ENCODE assay signal across 9 cellular contexts in genomic region chr1:156319664-156320063, GRCh38. TPM values are rescaled to one million over a fixed set of nuclear protein-coding genes. Genes with fewer than 3 reads are reported as not detected.
DNase-seq lines count a peak whose midpoint lies in the region; ATAC-seq and TF ChIP-seq lines count a peak whose summit lies in the region.
"Had no signal": no experiment of that assay in that cellular context is flagged by ENCODE, and none has a peak within 500 bp of the region (broad histone marks: within the 10 kb centered on the region; RNA-seq: fewer than 3 reads in every experiment).

No MANE protein-coding gene starts in this region.

- no peak overlapping the region for H3K27ac ChIP-seq in psoas muscle

- peaks cover 43 to 100% of the 10 kb centered on the region in 2 donors for H3K36me3 ChIP-seq in psoas muscle (ENCODE audit: insufficient read depth in 1 of 2, low read depth in 1 of 2)

- DNase-seq in NCI-H2227 (lab: John Stamatoyannopoulos, UW; ENCODE audit: unreplicated experiment), result peak; percentile 22
- no peak for DNase-seq in NCI-H2227 treated with DMSO at 0.1 percent for 48 hours (lab: John Stamatoyannopoulos, UW)
- DNase-seq in NCI-H1694 treated with DMSO at 0.1 percent for 48 hours (lab: John Stamatoyannopoulos, UW), result peak; percentile 62
- DNase-seq in dermis blood vessel endothelial cell, result peak; percentile 64
- no peak for DNase-seq in psoas muscle
- no peak for DNase-seq in SK-N-DZ (ENCODE audit: low spot score)
- no peak for DNase-seq in NCI-H2029 treated with DMSO at 0.1 percent for 48 hours (lab: John Stamatoyannopoulos, UW)

- H3K4me3 ChIP-seq in psoas muscle, result no peak overlapping the region
- H3K4me3 ChIP-seq: lung had no signal

- no peaks in the 10 kb centered on the region for H3K27me3 ChIP-seq in psoas muscle (ENCODE audit: insufficient read depth in 3 of 3, low read length in 2 of 3)

- 85 to 88% (median 87%) methylated on average over 1 of the region's 1 CpG for WGBS in psoas muscle, 3 donors

- no peaks in the 10 kb centered on the region for H3K9me3 ChIP-seq in psoas muscle

- intact Hi-C loops in psoas muscle (cut with DNase I), result loop anchor here in 1 of 2 donors (5.0 to 10.0 kb wide), 2 partner anchors 52 to 655 kb away; no protein-coding TSS in a partner anchor

- ATAC-seq in psoas muscle (peak in 1 of 4 donors; percentile 46), HG02885 (IDR thresholded peaks at IDR 0.05; ENCODE audit: poor library complexity, unreplicated experiment) (no peak)

- no peaks in the 10 kb centered on the region for H3K4me1 ChIP-seq in psoas muscle

- TF ChIP-seq CTCF in psoas muscle (IDR thresholded peaks at IDR 0.05), result peak; percentile 47

RNA-seq across cellular contexts. Expression of gene CCT3, which starts 18.4 kb away (rescaled TPM):
- total RNA-seq in dermis blood vessel endothelial cell, result 552 and 641 TPM in 2 replicates
- total RNA-seq in psoas muscle, result 100 to 1,000 TPM; 164 to 190 (median 178) TPM
- polyA plus RNA-seq in psoas muscle, result 100 to 1,000 TPM; 144 to 258 (median 207) TPM
- polyA plus RNA-seq in SK-N-DZ (2014; cell fraction: cytosol; rRNA removed), result 1,130 and 1,182 TPM in 2 replicates
- polyA plus RNA-seq in SK-N-DZ (2014; cell fraction: nucleus; rRNA removed), result 445 and 623 TPM in 2 replicates

RNA-seq across cellular contexts. Expression of gene TSACC, which starts 18.7 kb away (rescaled TPM):
- not detected in 2 replicates for total RNA-seq in dermis blood vessel endothelial cell
- total RNA-seq in psoas muscle, result 1 to 10 TPM in 1 of 4 donors, under 1 TPM in 3; 0.50 to 1.7 (median 0.85) TPM
- under 1 TPM; 0.30 to 0.94 (median 0.56) TPM for polyA plus RNA-seq in psoas muscle
- polyA plus RNA-seq in SK-N-DZ (2014; cell fraction: cytosol; rRNA removed), result 1.6 and 2.4 TPM in 2 replicates
- 0.91 TPM in 1 of 2 replicates, not detected in the other for polyA plus RNA-seq in SK-N-DZ (2014; cell fraction: nucleus; rRNA removed)
- total RNA-seq: lung had no signal

RNA-seq across cellular contexts. Expression of gene VHLL, which starts 20.6 kb away (rescaled TPM):
- total RNA-seq in dermis blood vessel endothelial cell (not detected in 2 replicates), psoas muscle (not detected)
- polyA plus RNA-seq in psoas muscle, result not detected
- not detected in 2 replicates for polyA plus RNA-seq in SK-N-DZ (2014; cell fraction: cytosol; rRNA removed)
- polyA plus RNA-seq in SK-N-DZ (2014; cell fraction: nucleus; rRNA removed), result not detected in 2 replicates
- total RNA-seq: lung had no signal
- polyA plus RNA-seq: lung had no signal

RNA-seq across cellular contexts. Expression of gene GLMP, which starts 24.2 kb away (rescaled TPM):
- total RNA-seq in dermis blood vessel endothelial cell (48.3 and 50.4 TPM in 2 replicates), psoas muscle (1 to 10 TPM; 5.1 to 9.6 (median 7.5) TPM)
- 1 to 10 TPM; 6.1 to 8.3 (median 6.8) TPM for polyA plus RNA-seq in psoas muscle
- polyA plus RNA-seq in SK-N-DZ (2014; cell fraction: cytosol; rRNA removed), result 7.0 and 8.6 TPM in 2 replicates
- polyA plus RNA-seq in SK-N-DZ (2014; cell fraction: nucleus; rRNA removed), result 9.4 and 10.3 TPM in 2 replicates

RNA-seq across cellular contexts. Expression of gene TMEM79, which starts 35.5 kb away (rescaled TPM):
- total RNA-seq in dermis blood vessel endothelial cell (1.2 and 1.7 TPM in 2 replicates), psoas muscle (1 to 10 TPM in 1 of 4 donors, under 1 TPM in 3; 0.69 to 1.6 (median 0.87) TPM)
- polyA plus RNA-seq in psoas muscle, result 1 to 10 TPM in 2 of 3 donors, under 1 TPM in 1; 0.89 to 3.6 (median 1.5) TPM
- 7.9 and 8.5 TPM in 2 replicates for polyA plus RNA-seq in SK-N-DZ (2014; cell fraction: cytosol; rRNA removed)
- polyA plus RNA-seq in SK-N-DZ (2014; cell fraction: nucleus; rRNA removed), result 7.2 and 9.5 TPM in 2 replicates

Comparison
In these comparisons a context has a peak if more than half of its experiments do, and no peak if none do; other contexts are left out.
1. DNase-seq: peak in NCI-H2227 (single experiment), NCI-H1694 treated with DMSO at 0.1 percent for 48 hours (single experiment) and dermis blood vessel endothelial cell (single experiment); none in NCI-H2227 treated with DMSO at 0.1 percent for 48 hours (single experiment), psoas muscle (0 of 2), SK-N-DZ (single experiment) and NCI-H2029 treated with DMSO at 0.1 percent for 48 hours (single experiment).